ENCODE assay signal across 1 cellular context in the genomic region with DNA sequence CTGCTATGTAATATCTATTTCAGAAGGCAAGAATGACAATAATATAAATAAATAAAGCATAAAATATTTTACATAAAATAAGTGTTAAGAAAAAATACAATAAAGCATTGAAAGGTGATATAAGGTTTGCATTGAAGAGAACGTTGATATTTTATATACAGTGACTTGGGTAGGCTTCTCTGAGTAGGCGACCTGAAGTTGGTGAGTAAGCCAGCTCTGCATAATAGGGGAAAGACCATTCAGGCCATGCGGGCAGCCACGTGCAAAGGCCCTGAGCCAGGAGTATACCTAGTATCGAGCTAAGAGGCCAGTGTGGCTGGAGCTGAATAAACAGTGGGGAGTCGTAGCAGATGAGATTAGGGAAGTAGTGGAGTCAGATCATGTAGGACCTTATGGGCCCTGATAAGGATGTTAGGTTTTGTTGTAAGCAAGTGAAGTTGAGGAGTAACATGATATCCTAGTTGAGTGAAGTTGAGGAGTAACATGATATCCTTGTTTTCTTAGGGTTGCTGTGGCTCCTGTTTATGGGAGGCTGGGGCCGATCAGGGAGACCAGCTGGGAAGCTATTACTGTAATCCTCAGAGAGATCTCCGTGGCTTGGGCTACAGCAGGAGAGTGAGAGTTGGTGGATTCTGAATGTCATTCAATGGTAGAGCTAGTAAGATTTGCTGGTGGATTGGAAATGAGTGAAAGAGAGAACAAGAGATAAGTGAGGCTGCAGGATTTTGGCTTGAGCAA.
TF ChIP-seq lines count a peak whose summit lies in the region.

No MANE protein-coding gene starts in this region.

TF ChIP-seq in K562, 482 proteins besides CTCF, POLR2A, EP300 and RAD21 (continued from another document and continues in another):
- TF ChIP-seq, protein P1, sequence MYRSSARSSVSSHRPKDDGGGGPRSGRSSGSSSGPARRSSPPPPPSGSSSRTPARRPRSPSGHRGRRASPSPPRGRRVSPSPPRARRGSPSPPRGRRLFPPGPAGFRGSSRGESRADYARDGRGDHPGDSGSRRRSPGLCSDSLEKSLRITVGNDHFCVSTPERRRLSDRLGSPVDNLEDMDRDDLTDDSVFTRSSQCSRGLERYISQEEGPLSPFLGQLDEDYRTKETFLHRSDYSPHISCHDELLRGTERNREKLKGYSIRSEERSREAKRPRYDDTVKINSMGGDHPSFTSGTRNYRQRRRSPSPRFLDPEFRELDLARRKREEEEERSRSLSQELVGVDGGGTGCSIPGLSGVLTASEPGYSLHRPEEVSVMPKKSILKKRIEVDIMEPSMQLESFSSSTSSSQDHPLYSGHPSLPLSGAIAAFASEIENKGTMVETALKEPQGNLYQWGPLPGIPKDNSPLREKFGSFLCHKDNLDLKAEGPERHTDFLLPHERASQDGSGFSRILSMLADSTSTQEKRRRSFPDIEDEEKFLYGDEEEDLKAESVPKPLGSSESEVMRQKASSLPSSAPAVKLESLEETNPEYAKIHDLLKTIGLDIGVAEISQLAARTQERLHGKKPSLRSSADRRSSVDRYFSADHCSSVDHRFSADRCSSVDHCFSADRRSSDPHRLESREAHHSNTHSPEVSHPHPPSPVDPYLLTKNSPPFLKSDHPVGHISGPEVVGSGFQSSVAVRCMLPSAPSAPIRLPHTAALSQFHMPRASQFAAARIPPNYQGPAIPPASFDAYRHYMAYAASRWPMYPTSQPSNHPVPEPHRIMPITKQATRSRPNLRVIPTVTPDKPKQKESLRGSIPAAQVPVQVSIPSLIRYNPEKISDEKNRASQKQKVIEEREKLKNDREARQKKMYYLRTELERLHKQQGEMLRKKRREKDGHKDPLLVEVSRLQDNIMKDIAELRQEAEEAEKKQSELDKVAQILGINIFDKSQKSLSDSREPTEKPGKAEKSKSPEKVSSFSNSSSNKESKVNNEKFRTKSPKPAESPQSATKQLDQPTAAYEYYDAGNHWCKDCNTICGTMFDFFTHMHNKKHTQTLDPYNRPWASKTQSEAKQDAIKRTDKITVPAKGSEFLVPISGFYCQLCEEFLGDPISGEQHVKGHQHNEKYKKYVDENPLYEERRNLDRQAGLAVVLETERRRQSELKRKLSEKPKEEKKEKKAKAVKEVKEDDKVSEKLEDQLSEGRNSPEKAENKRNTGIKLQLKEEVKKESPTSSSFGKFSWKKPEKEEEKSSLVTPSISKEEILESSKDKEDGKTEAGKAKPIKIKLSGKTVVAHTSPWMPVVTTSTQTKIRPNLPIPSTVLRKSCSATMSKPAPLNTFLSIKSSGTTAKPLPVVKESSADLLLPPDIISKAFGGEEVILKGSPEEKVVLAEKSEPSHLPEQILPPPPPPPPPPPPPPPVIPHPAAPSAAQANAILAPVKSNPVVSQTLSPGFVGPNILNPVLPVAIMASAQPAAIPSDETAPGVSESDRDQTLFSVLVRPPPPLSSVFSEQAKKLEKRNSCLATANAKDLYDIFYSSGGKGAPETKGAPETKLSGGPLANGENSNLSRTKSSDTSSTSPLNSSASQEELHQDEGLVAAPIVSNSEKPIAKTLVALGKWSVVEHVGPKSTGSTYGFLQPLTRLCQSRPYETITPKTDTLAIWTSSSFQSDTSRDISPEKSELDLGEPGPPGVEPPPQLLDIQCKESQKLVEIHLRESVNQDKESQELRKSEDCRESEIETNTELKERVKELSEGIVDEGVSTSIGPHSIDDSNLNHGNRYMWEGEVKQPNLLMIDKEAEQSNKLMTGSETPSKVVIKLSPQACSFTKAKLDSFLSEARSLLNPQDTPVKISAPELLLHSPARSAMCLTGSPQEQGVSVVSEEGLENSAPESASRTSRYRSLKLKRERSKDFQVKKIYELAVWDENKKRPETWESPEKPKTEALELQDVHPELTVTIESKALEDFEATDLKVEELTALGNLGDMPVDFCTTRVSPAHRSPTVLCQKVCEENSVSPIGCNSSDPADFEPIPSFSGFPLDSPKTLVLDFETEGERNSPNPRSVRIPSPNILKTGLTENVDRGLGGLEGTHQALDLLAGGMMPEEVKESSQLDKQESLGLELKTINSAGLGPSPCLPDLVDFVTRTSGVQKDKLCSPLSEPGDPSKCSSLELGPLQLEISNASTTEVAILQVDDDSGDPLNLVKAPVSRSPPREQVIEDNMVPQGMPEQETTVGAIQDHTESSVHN (IDR thresholded peaks at IDR 0.05; ENCODE audit: borderline replicate concordance in 1 of 2, low read depth in 1 of 2): peak in 1 of 2 experiments; percentile 91; a peak in 3 of 4 replicates
- no peak for TF ChIP-seq ZNF707 (CRISPR knock-in tag; conservative IDR thresholded peaks at IDR 0.05)
- no peak for TF ChIP-seq POLR2AphosphoS2 (IDR thresholded peaks at IDR 0.05; ENCODE audit: low read length)
- TF ChIP-seq TAF7 (tag; IDR thresholded peaks at IDR 0.05): no peak
- TF ChIP-seq NCOA6 (IDR thresholded peaks at IDR 0.05): peak; percentile 52; the same call in 1 of the 2 replicates
- TF ChIP-seq BACH1 (tag; IDR thresholded peaks at IDR 0.05): peak; percentile 50; the same call in 1 of the 2 replicates
- peak; percentile 81; the same call in 1 of the 2 replicates for TF ChIP-seq MEF2D (tag; conservative IDR thresholded peaks at IDR 0.05; ENCODE audit: low read depth)
- TF ChIP-seq ATF3 (IDR thresholded peaks at IDR 0.05): peak; percentile 73
- TF ChIP-seq ATF3 (CRISPR knock-in tag; conservative IDR thresholded peaks at IDR 0.05): peak; percentile 74
- TF ChIP-seq, protein P2, sequence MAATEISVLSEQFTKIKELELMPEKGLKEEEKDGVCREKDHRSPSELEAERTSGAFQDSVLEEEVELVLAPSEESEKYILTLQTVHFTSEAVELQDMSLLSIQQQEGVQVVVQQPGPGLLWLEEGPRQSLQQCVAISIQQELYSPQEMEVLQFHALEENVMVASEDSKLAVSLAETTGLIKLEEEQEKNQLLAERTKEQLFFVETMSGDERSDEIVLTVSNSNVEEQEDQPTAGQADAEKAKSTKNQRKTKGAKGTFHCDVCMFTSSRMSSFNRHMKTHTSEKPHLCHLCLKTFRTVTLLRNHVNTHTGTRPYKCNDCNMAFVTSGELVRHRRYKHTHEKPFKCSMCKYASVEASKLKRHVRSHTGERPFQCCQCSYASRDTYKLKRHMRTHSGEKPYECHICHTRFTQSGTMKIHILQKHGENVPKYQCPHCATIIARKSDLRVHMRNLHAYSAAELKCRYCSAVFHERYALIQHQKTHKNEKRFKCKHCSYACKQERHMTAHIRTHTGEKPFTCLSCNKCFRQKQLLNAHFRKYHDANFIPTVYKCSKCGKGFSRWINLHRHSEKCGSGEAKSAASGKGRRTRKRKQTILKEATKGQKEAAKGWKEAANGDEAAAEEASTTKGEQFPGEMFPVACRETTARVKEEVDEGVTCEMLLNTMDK (IDR thresholded peaks at IDR 0.05; ENCODE audit: borderline replicate concordance, insufficient read depth, low read depth, low read length, poor library complexity, severe bottlenecking): no peak
- TF ChIP-seq ZBTB9 (CRISPR knock-in tag; IDR thresholded peaks at IDR 0.05): no peak; the same call in none of the 2 replicates
- TF ChIP-seq ESRRB (CRISPR knock-in tag; IDR thresholded peaks at IDR 0.05; ENCODE audit: borderline replicate concordance): no peak
- peak; percentile 83 for TF ChIP-seq OTX1 (CRISPR knock-in tag; IDR thresholded peaks at IDR 0.05)
- no peak for TF ChIP-seq ZNF449 (CRISPR knock-in tag; IDR thresholded peaks at IDR 0.05)
- no peak for TF ChIP-seq NFIX (CRISPR knock-in tag; IDR thresholded peaks at IDR 0.05; ENCODE audit: low read depth)
- no peak for TF ChIP-seq PRMT5 (CRISPR knock-in tag; IDR thresholded peaks at IDR 0.05)
- TF ChIP-seq NFRKB (IDR thresholded peaks at IDR 0.05; ENCODE audit: low read depth): peak; percentile 57
- TF ChIP-seq SPI1 (IDR thresholded peaks at IDR 0.05; ENCODE audit: borderline replicate concordance, low read depth, low read length): 0 out of 2 replicates have a peak, but pooled peaks have one; percentile 39
- TF ChIP-seq PTTG1 (tag; IDR thresholded peaks at IDR 0.05; ENCODE audit: low read depth): no peak
- TF ChIP-seq ZBTB1 (CRISPR knock-in tag; IDR thresholded peaks at IDR 0.05; ENCODE audit: borderline replicate concordance, low read depth): no peak
- no peak for TF ChIP-seq POLR3A (IDR thresholded peaks at IDR 0.05; ENCODE audit: borderline replicate concordance, extremely low read depth, insufficient read depth, insufficient read length)
- TF ChIP-seq CHCHD3 (CRISPR knock-in tag; IDR thresholded peaks at IDR 0.05): no peak
- no peak for TF ChIP-seq ATF2 (CRISPR knock-in tag; IDR thresholded peaks at IDR 0.05)
- no peak for TF ChIP-seq NFE2L1 (tag; IDR thresholded peaks at IDR 0.05; ENCODE audit: borderline replicate concordance, low read depth)
- peak; percentile 94 for TF ChIP-seq MEIS2 (IDR thresholded peaks at IDR 0.05; ENCODE audit: partially characterized antibody)
- TF ChIP-seq RBM22 (IDR thresholded peaks at IDR 0.05; ENCODE audit: low read depth, low read length, poor library complexity, severe bottlenecking): no peak
- no peak for TF ChIP-seq U2AF2 (optimal IDR thresholded peaks at IDR 0.05; ENCODE audit: low read depth, low read length)
- TF ChIP-seq ILF3 (IDR thresholded peaks at IDR 0.05; ENCODE audit: borderline replicate concordance): no peak
- TF ChIP-seq TAF9B (IDR thresholded peaks at IDR 0.05; ENCODE audit: partially characterized antibody): peak; percentile 88
- TF ChIP-seq RB1 (IDR thresholded peaks at IDR 0.05; ENCODE audit: low read depth): 0 out of 2 replicates have a peak, but pooled peaks have one; percentile 46
- no peak; the same call in 1 of the 2 replicates for TF ChIP-seq CBX1 (IDR thresholded peaks at IDR 0.05; ENCODE audit: low read depth)
- no peak for TF ChIP-seq ZNF263 (CRISPR knock-in tag; IDR thresholded peaks at IDR 0.05; ENCODE audit: borderline replicate concordance)
- peak; percentile 84; the same call in 1 of the 2 replicates for TF ChIP-seq CUX1 (CRISPR knock-in tag; IDR thresholded peaks at IDR 0.05)
- TF ChIP-seq MAX (CRISPR knock-in tag; IDR thresholded peaks at IDR 0.05): peak; percentile 100
